Comparison of ENCODE assay signal across 10 cellular contexts in genomic region chrX:67545772-67546495, GRCh38. TPM values are rescaled to one million over a fixed set of nuclear protein-coding genes. Genes with fewer than 3 reads are reported as not detected.
DNase-seq lines count a peak whose midpoint lies in the region; TF ChIP-seq lines count a peak whose summit lies in the region.
"Had no signal": no experiment of that assay in that cellular context is flagged by ENCODE, and none has a peak within 500 bp of the region (broad histone marks: within the 10 kb centered on the region; RNA-seq: fewer than 3 reads in every experiment).

No MANE protein-coding gene starts in this region.

- H3K4me1 ChIP-seq in liver (ENCODE audit: control insufficient read depth in 4 of 4, insufficient read depth in 4 of 4, low read length in 3 of 4) (peaks cover 0 to 10% (median 1%) of the 10 kb centered on the region in 4 donors), transverse colon (peaks cover 0 to 2% (median 0%) of the 10 kb centered on the region in 4 donors)

- no peak for TF ChIP-seq POLR2A in transverse colon (IDR thresholded peaks at IDR 0.05)

- no peaks in the 10 kb centered on the region for H3K4me1 Mint-ChIP-seq in T-helper 2 cell treated with Interferon-gamma antibody and Interleukin-4, amounts not matched to agents 5 μg/mL and 100 μg/mL, for 36 hours (ENCODE audit: low read depth)
- H3K4me1 Mint-ChIP-seq in chondrocyte (ENCODE audit: low read depth), result peaks cover 30% of the 10 kb centered on the region
- H3K4me1 Mint-ChIP-seq: CD8-positive, alpha-beta memory T cell had no signal

- no peaks in the 10 kb centered on the region for H3K9me3 ChIP-seq in liver (ENCODE audit: control insufficient read depth in 4 of 4, low read length in 3 of 4)
- no peaks in the 10 kb centered on the region for H3K9me3 ChIP-seq in transverse colon

- no peak overlapping the region for H3K27ac Mint-ChIP-seq in T-helper 2 cell treated with Interferon-gamma antibody and Interleukin-4, amounts not matched to agents 5 μg/mL and 100 μg/mL, for 36 hours
- H3K27ac Mint-ChIP-seq in chondrocyte (ENCODE audit: unreplicated experiment), result peak overlapping the region; percentile 57

- peaks cover 35% of the 10 kb centered on the region for H3K27me3 Mint-ChIP-seq in T-helper 2 cell treated with Interferon-gamma antibody and Interleukin-4, amounts not matched to agents 5 μg/mL and 100 μg/mL, for 36 hours (ENCODE audit: low read depth)
- H3K27me3 Mint-ChIP-seq in chondrocyte (ENCODE audit: low read depth), result no peaks in the 10 kb centered on the region

- TF ChIP-seq EP300 in transverse colon (IDR thresholded peaks at IDR 0.05; ENCODE audit: low read depth), result no peak

- in situ Hi-C loops in transverse colon (cut with MboI; ENCODE audit: low pct_ligation_motif_present in 1 of 4, low pct_unique_long_range_greater_than_20kb in 1 of 4, low sequenced_read_pairs in 3 of 4), result no loop called here

- TF ChIP-seq CTCF in chondrocyte (IDR thresholded peaks at IDR 0.05) (no peak), liver (IDR thresholded peaks at IDR 0.05; ENCODE audit: low read depth, low read length, missing input control) (no peak), transverse colon (IDR thresholded peaks at IDR 0.05) (no peak)

- TF ChIP-seq RAD21 in liver (IDR thresholded peaks at IDR 0.05), result no peak

- DNase-seq in T-helper 2 cell treated with Interferon-gamma antibody and Interleukin-4, amounts not matched to agents 5 μg/mL and 100 μg/mL, for 36 hours (ENCODE audit: low spot score), result no peak
- no peak for DNase-seq in T-helper 2 cell
- peak; percentile 91 for DNase-seq in chondrocyte (ENCODE audit: low spot score)
- no peak for DNase-seq in transverse colon
- no peak for DNase-seq in medulla oblongata (ENCODE audit: extremely low spot score)
- no peak for DNase-seq in DMS153 (lab: John Stamatoyannopoulos, UW)
- DNase-seq in cortex of kidney (lab: John Stamatoyannopoulos, UW), result no peak
- DNase-seq: activated naive CD4-positive, alpha-beta T cell treated with anti-CD3 and anti-CD28 coated beads, Interleukin-2, amount 50 U/mL, for 16 hours; CD8-positive, alpha-beta memory T cell had no signal

- intact Hi-C loops in transverse colon (cut with DNase I; ENCODE audit: low total_unique reads), result no loop called here

- H3K9ac ChIP-seq in liver (ENCODE audit: low read depth in 1 of 2, low read length in 2 of 2), result peak overlapping the region in 1 of 2 donors; percentile 52

- H3K27ac ChIP-seq in liver (ENCODE audit: low read depth in 1 of 2, low read length in 2 of 2) (peak overlapping the region in 1 of 2 donors; percentile 56), transverse colon (peak overlapping the region in 3 of 4 donors; percentile 17 to 41 (median 31))

- 1% methylated on average over 46 of the region's 46 CpGs for WGBS in liver
- 61% methylated on average over 35 of the region's 46 CpGs; no CpG with 5 or more reads in 1 of the 2 donors for WGBS in transverse colon (ENCODE audit: low coverage in 1 of 2), 2 donors

- H3K9me3 Mint-ChIP-seq in T-helper 2 cell treated with Interferon-gamma antibody and Interleukin-4, amounts not matched to agents 5 μg/mL and 100 μg/mL, for 36 hours, result no peaks in the 10 kb centered on the region
- H3K9me3 Mint-ChIP-seq in chondrocyte (ENCODE audit: low read depth), result peaks cover 8% of the 10 kb centered on the region

- H3K36me3 ChIP-seq in liver (ENCODE audit: control insufficient read depth in 4 of 4, insufficient read depth in 3 of 4, low read depth in 1 of 4, low read length in 3 of 4) (no peaks in the 10 kb centered on the region), transverse colon (no peaks in the 10 kb centered on the region)

- H3K36me3 Mint-ChIP-seq in T-helper 2 cell treated with Interferon-gamma antibody and Interleukin-4, amounts not matched to agents 5 μg/mL and 100 μg/mL, for 36 hours (ENCODE audit: low read depth), result no peaks in the 10 kb centered on the region
- no peaks in the 10 kb centered on the region for H3K36me3 Mint-ChIP-seq in chondrocyte (ENCODE audit: low read depth)
- H3K36me3 Mint-ChIP-seq: CD8-positive, alpha-beta memory T cell had no signal

- peak overlapping the region; percentile 52 to 76 (median 73) for H3K4me3 ChIP-seq in liver (ENCODE audit: low read depth in 1 of 3, low read length in 3 of 3)
- peak overlapping the region; percentile 6 to 46 (median 22) for H3K4me3 ChIP-seq in transverse colon

- no peaks in the 10 kb centered on the region for H3K27me3 ChIP-seq in liver (ENCODE audit: control insufficient read depth in 4 of 4, insufficient read depth in 4 of 4, low read length in 3 of 4)
- peaks cover 26% of the 10 kb centered on the region for H3K27me3 ChIP-seq in transverse colon

- H3K4me3 Mint-ChIP-seq in T-helper 2 cell treated with Interferon-gamma antibody and Interleukin-4, amounts not matched to agents 5 μg/mL and 100 μg/mL, for 36 hours, result peak overlapping the region; percentile 38
- peak overlapping the region; percentile 77 for H3K4me3 Mint-ChIP-seq in chondrocyte (ENCODE audit: unreplicated experiment)

TF ChIP-seq in liver, 16 proteins besides CTCF, POLR2A, EP300 and RAD21:
- TF ChIP-seq FOXA2 (IDR thresholded peaks at IDR 0.05), result no peak
- TF ChIP-seq NR2F2 (IDR thresholded peaks at IDR 0.05), result no peak
- TF ChIP-seq HNF4G (IDR thresholded peaks at IDR 0.05), result no peak

RNA-seq across cellular contexts. Expression of gene AR, which starts 2.1 kb away (rescaled TPM):
- total RNA-seq in chondrocyte (3.3 to 4.2 TPM (median 4.0 TPM) in 3 replicates), liver (10 to 100 TPM in 1 of 2 donors, 1 to 10 TPM in 1; 2.8 to 67.4 TPM), transverse colon (1 to 10 TPM; 1.1 to 2.4 (median 2.0) TPM)
- 10 to 100 TPM; 11.9 to 33.9 TPM for polyA plus RNA-seq in liver
- total RNA-seq: CD8-positive, alpha-beta memory T cell had no signal
- polyA plus RNA-seq: CD8-positive, alpha-beta memory T cell had no signal
